ENCODE assay signal across 1 cellular context in the genomic region with DNA sequence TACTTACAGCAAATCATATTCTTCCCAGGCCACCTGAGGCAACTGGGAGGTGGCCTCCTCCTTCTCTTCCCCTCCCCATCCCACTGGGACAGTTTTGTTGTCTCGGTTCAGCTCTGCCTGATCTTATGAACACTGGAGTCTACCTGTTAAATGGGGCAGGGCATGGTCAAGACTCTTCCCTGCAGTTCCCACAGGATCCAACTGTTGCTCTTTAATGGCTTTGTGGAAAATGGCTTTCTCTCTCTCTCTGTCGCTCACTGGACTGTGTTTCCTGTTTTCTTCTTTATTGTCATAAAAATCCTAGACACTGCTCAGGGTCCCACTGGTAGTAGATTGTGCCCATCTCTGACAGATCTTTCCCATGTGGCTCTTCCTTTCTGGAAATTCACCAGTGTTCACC.
TF ChIP-seq lines count a peak whose summit lies in the region.

No MANE protein-coding gene starts in this region.

TF ChIP-seq in WTC11, 78 proteins besides CTCF, POLR2A, EP300 and RAD21 (continued from another document):
- TF ChIP-seq FOXJ3 (CRISPR knock-in tag; IDR thresholded peaks at IDR 0.05; ENCODE audit: borderline replicate concordance) (no peak), NR3C1 (CRISPR knock-in tag; conservative IDR thresholded peaks at IDR 0.05; ENCODE audit: low read depth) (no peak)
- TF ChIP-seq, protein P1, sequence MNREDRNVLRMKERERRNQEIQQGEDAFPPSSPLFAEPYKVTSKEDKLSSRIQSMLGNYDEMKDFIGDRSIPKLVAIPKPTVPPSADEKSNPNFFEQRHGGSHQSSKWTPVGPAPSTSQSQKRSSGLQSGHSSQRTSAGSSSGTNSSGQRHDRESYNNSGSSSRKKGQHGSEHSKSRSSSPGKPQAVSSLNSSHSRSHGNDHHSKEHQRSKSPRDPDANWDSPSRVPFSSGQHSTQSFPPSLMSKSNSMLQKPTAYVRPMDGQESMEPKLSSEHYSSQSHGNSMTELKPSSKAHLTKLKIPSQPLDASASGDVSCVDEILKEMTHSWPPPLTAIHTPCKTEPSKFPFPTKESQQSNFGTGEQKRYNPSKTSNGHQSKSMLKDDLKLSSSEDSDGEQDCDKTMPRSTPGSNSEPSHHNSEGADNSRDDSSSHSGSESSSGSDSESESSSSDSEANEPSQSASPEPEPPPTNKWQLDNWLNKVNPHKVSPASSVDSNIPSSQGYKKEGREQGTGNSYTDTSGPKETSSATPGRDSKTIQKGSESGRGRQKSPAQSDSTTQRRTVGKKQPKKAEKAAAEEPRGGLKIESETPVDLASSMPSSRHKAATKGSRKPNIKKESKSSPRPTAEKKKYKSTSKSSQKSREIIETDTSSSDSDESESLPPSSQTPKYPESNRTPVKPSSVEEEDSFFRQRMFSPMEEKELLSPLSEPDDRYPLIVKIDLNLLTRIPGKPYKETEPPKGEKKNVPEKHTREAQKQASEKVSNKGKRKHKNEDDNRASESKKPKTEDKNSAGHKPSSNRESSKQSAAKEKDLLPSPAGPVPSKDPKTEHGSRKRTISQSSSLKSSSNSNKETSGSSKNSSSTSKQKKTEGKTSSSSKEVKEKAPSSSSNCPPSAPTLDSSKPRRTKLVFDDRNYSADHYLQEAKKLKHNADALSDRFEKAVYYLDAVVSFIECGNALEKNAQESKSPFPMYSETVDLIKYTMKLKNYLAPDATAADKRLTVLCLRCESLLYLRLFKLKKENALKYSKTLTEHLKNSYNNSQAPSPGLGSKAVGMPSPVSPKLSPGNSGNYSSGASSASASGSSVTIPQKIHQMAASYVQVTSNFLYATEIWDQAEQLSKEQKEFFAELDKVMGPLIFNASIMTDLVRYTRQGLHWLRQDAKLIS (CRISPR knock-in tag; IDR thresholded peaks at IDR 0.05; ENCODE audit: borderline replicate concordance): no peak
- TF ChIP-seq, protein P2, sequence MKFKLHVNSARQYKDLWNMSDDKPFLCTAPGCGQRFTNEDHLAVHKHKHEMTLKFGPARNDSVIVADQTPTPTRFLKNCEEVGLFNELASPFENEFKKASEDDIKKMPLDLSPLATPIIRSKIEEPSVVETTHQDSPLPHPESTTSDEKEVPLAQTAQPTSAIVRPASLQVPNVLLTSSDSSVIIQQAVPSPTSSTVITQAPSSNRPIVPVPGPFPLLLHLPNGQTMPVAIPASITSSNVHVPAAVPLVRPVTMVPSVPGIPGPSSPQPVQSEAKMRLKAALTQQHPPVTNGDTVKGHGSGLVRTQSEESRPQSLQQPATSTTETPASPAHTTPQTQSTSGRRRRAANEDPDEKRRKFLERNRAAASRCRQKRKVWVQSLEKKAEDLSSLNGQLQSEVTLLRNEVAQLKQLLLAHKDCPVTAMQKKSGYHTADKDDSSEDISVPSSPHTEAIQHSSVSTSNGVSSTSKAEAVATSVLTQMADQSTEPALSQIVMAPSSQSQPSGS (CRISPR knock-in tag; IDR thresholded peaks at IDR 0.05; ENCODE audit: borderline replicate concordance, low read depth): no peak
- TF ChIP-seq, protein P3, sequence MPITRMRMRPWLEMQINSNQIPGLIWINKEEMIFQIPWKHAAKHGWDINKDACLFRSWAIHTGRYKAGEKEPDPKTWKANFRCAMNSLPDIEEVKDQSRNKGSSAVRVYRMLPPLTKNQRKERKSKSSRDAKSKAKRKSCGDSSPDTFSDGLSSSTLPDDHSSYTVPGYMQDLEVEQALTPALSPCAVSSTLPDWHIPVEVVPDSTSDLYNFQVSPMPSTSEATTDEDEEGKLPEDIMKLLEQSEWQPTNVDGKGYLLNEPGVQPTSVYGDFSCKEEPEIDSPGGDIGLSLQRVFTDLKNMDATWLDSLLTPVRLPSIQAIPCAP (CRISPR knock-in tag; IDR thresholded peaks at IDR 0.05): no peak
- TF ChIP-seq, protein P4, sequence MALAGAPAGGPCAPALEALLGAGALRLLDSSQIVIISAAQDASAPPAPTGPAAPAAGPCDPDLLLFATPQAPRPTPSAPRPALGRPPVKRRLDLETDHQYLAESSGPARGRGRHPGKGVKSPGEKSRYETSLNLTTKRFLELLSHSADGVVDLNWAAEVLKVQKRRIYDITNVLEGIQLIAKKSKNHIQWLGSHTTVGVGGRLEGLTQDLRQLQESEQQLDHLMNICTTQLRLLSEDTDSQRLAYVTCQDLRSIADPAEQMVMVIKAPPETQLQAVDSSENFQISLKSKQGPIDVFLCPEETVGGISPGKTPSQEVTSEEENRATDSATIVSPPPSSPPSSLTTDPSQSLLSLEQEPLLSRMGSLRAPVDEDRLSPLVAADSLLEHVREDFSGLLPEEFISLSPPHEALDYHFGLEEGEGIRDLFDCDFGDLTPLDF (CRISPR knock-in tag; IDR thresholded peaks at IDR 0.05): no peak
